14 cellular contexts compared by ENCODE assay signal in genomic region chr10:61283489-61284221, GRCh38.
DNase-seq lines count a peak whose midpoint lies in the region; ATAC-seq and TF ChIP-seq lines count a peak whose summit lies in the region.
"Had no signal": no experiment of that assay in that cellular context is flagged by ENCODE, and none has a peak within 500 bp of the region (broad histone marks: within the 10 kb centered on the region; RNA-seq: fewer than 3 reads in every experiment).

No MANE protein-coding gene starts in this region.

- H3K4me1 ChIP-seq in naive thymus-derived CD4-positive, alpha-beta T cell (ENCODE audit: control insufficient read depth in 2 of 2, insufficient read depth in 2 of 2, low read length in 2 of 2), result peaks cover 9 to 12% of the 10 kb centered on the region in 2 donors
- H3K4me1 ChIP-seq in effector memory CD4-positive, alpha-beta T cell (ENCODE audit: control insufficient read depth, insufficient read depth, low read length, poor library complexity, severe bottlenecking), result no peaks in the 10 kb centered on the region

- no peaks in the 10 kb centered on the region for H3K9me3 Mint-ChIP-seq in HFFc6
- peaks cover 0 to 5% (median 0%) of the 10 kb centered on the region in 11 donors for H3K9me3 Mint-ChIP-seq in naive thymus-derived CD4-positive, alpha-beta T cell
- H3K9me3 Mint-ChIP-seq: H9 had no signal

- H3K4me3 ChIP-seq in AG10803 (ENCODE audit: low read length), result no peak overlapping the region
- no peak overlapping the region for H3K4me3 ChIP-seq in choroid plexus epithelial cell (ENCODE audit: low read depth, low read length)
- H3K4me3 ChIP-seq in naive thymus-derived CD4-positive, alpha-beta T cell (ENCODE audit: low read length), result no peak overlapping the region
- H3K4me3 ChIP-seq in effector memory CD4-positive, alpha-beta T cell (ENCODE audit: insufficient read depth, low read depth, low read length, poor library complexity, severe bottlenecking), result no peak overlapping the region
- H3K4me3 ChIP-seq: esophagus squamous epithelium had no signal

- H3K27me3 ChIP-seq in naive thymus-derived CD4-positive, alpha-beta T cell (ENCODE audit: control insufficient read depth in 2 of 2, insufficient read depth in 2 of 2, low read length in 2 of 2), result no peaks in the 10 kb centered on the region
- no peaks in the 10 kb centered on the region for H3K27me3 ChIP-seq in effector memory CD4-positive, alpha-beta T cell (replicated peaks; ENCODE audit: control insufficient read depth, insufficient read depth, low read length, poor library complexity, severe bottlenecking)
- H3K27me3 ChIP-seq: esophagus squamous epithelium had no signal

- intact Hi-C loops in naive thymus-derived CD4-positive, alpha-beta T cell (cut with micrococcal nuclease), result loop anchor here (1.0 to 10.0 kb wide), 9 partner anchors 142 to 1183 kb away; partner anchors contain the start of gene RTKN2 (in 1 of the 2)

- peaks cover 21% of the 10 kb centered on the region for H3K4me1 Mint-ChIP-seq in HFFc6 (ENCODE audit: low read depth)
- peaks cover 13 to 24% (median 20%) of the 10 kb centered on the region in 7 donors for H3K4me1 Mint-ChIP-seq in naive thymus-derived CD4-positive, alpha-beta T cell

- POLR2A ChIA-PET in naive thymus-derived CD4-positive, alpha-beta T cell (lab: Charles Lee), result no interaction called here

- no peak overlapping the region for H3K27ac ChIP-seq in naive thymus-derived CD4-positive, alpha-beta T cell (ENCODE audit: low read depth, low read length)
- no peak overlapping the region for H3K27ac ChIP-seq in effector memory CD4-positive, alpha-beta T cell (ENCODE audit: insufficient read depth, low read length, poor library complexity, severe bottlenecking)

- H3K27me3 Mint-ChIP-seq in HFFc6 (ENCODE audit: insufficient read depth), result no peaks in the 10 kb centered on the region
- peaks cover 0 to 22% (median 0%) of the 10 kb centered on the region in 5 donors for H3K27me3 Mint-ChIP-seq in naive thymus-derived CD4-positive, alpha-beta T cell
- H3K27me3 Mint-ChIP-seq: stimulated activated naive CD8-positive, alpha-beta T cell treated with anti-CD3 and anti-CD28 coated beads, Interleukin-15, amount 100 ng/mL, for 72 hours had no signal

- no peak for ATAC-seq in naive thymus-derived CD4-positive, alpha-beta T cell
- ATAC-seq in GM19328 (IDR thresholded peaks at IDR 0.05; ENCODE audit: unreplicated experiment), result no peak
- no peak for ATAC-seq in HG02623 (IDR thresholded peaks at IDR 0.05; ENCODE audit: unreplicated experiment)
- ATAC-seq: stimulated activated naive CD8-positive, alpha-beta T cell treated with anti-CD3 and anti-CD28 coated beads, Interleukin-15, amount 100 ng/mL, for 72 hours had no signal

- peaks cover 4% of the 10 kb centered on the region; the same call in 1 of the 2 replicates for H3K36me3 Mint-ChIP-seq in HFFc6 (ENCODE audit: low read depth)
- peaks cover 0 to 7% (median 0%) of the 10 kb centered on the region in 5 donors for H3K36me3 Mint-ChIP-seq in naive thymus-derived CD4-positive, alpha-beta T cell

- H3K36me3 ChIP-seq in naive thymus-derived CD4-positive, alpha-beta T cell (ENCODE audit: control insufficient read depth in 2 of 3, insufficient read depth in 3 of 3, low read length in 3 of 3), result no peaks in the 10 kb centered on the region
- no peaks in the 10 kb centered on the region for H3K36me3 ChIP-seq in effector memory CD4-positive, alpha-beta T cell (ENCODE audit: control insufficient read depth, insufficient read depth, low read length)
- H3K36me3 ChIP-seq: esophagus squamous epithelium had no signal

- no peak overlapping the region for H3K27ac Mint-ChIP-seq in HFFc6
- H3K27ac Mint-ChIP-seq in naive thymus-derived CD4-positive, alpha-beta T cell, result peak overlapping the region in 1 of 9 donors; percentile 19
- H3K27ac Mint-ChIP-seq: activated T-helper 1 cell treated with anti-CD3 and anti-CD28 coated beads, Interleukin-12 subunit alpha, Interleukin-12 subunit beta, Interleukin-2, Interleukin-4 antibody, amounts not matched to agents 30 ng/mL and 10 ng/mL and 1 ng/mL, durations not matched to agents 14 hours and 24 hours and 36 hours; H9 had no signal

- DNase-seq in AG10803 (ENCODE audit: low read depth) (peak; percentile 38), HFFc6 (no peak), choroid plexus epithelial cell (ENCODE audit: low read depth) (peak; percentile 13)
- DNase-seq in naive thymus-derived CD4-positive, alpha-beta T cell, result no peak
- DNase-seq in activated CD4-positive, alpha-beta T cell treated with anti-CD3 and anti-CD28 coated beads for 48 hours, result no peak
- no peak for DNase-seq in effector memory CD4-positive, alpha-beta T cell
- DNase-seq: esophagus squamous epithelium; H9; NCI-H1417 treated with DMSO at 0.1 percent for 48 hours; right cardiac atrium; stimulated activated naive CD8-positive, alpha-beta T cell treated with anti-CD3 and anti-CD28 coated beads, Interleukin-15, amount 100 ng/mL, for 72 hours had no signal

- H3K4me3 Mint-ChIP-seq in HFFc6, result peak overlapping the region; percentile 59
- H3K4me3 Mint-ChIP-seq in naive thymus-derived CD4-positive, alpha-beta T cell, result peak overlapping the region in 7 of 10 donors; percentile 62 to 81 (median 73)
- H3K4me3 Mint-ChIP-seq: activated T-helper 1 cell treated with anti-CD3 and anti-CD28 coated beads, Interleukin-12 subunit alpha, Interleukin-12 subunit beta, Interleukin-2, Interleukin-4 antibody, amounts not matched to agents 30 ng/mL and 10 ng/mL and 1 ng/mL, durations not matched to agents 14 hours and 24 hours and 36 hours; H9 had no signal

- CTCF ChIA-PET in naive thymus-derived CD4-positive, alpha-beta T cell (lab: Charles Lee), result interaction anchor here (0.5 to 0.6 kb wide), 2 partner anchors 18 to 461 kb away, joined by 3 to 4 read pairs; no protein-coding TSS in a partner anchor

- no peaks in the 10 kb centered on the region for H3K9me3 ChIP-seq in naive thymus-derived CD4-positive, alpha-beta T cell (ENCODE audit: control insufficient read depth in 2 of 3, low read length in 3 of 3)
- H3K9me3 ChIP-seq in effector memory CD4-positive, alpha-beta T cell (ENCODE audit: control insufficient read depth, low read length), result no peaks in the 10 kb centered on the region
- H3K9me3 ChIP-seq: esophagus squamous epithelium had no signal

- no peak for TF ChIP-seq CTCF in AG10803 (conservative IDR thresholded peaks at IDR 0.05; ENCODE audit: low read length)
- TF ChIP-seq CTCF in HFFc6 (IDR thresholded peaks at IDR 0.05), result no peak
- no peak for TF ChIP-seq CTCF in choroid plexus epithelial cell (conservative IDR thresholded peaks at IDR 0.05; ENCODE audit: low read depth, low read length)

Comparison
In these comparisons a context has a peak if more than half of its experiments do, and no peak if none do; other contexts are left out.
1. DNase-seq: peak in AG10803 (single experiment) and choroid plexus epithelial cell (single experiment); none in HFFc6 (single experiment), naive thymus-derived CD4-positive, alpha-beta T cell (0 of 9), activated CD4-positive, alpha-beta T cell treated with anti-CD3 and anti-CD28 coated beads for 48 hours (single experiment) and effector memory CD4-positive, alpha-beta T cell (0 of 3).